In genomic region chr1:61225478-61225877, GRCh38 we compare ENCODE assay signal across 23 cellular contexts.
DNase-seq lines count a peak whose midpoint lies in the region; ATAC-seq, FAIRE-seq and TF ChIP-seq lines count a peak whose summit lies in the region.
"Had no signal": no experiment of that assay in that cellular context is flagged by ENCODE, and none has a peak within 500 bp of the region (broad histone marks: within the 10 kb centered on the region; RNA-seq: fewer than 3 reads in every experiment).

No MANE protein-coding gene starts in this region.

- H3K4me1 ChIP-seq in HepG2 (ENCODE audit: insufficient read depth, low read length) = peaks cover 83% of the 10 kb centered on the region
- peaks cover 0 to 70% (median 25%) of the 10 kb centered on the region in 4 donors for H3K4me1 ChIP-seq in right lobe of liver
- peaks cover 0 to 10% of the 10 kb centered on the region in 2 experiments; a peak in 2 of 5 replicates for H3K4me1 ChIP-seq in K562 (replicated peaks in 1 of 2; ENCODE audit: control insufficient read depth in 2 of 2, insufficient read depth in 2 of 2, low read length in 2 of 2)
- H3K4me1 ChIP-seq: BLaER1 had no signal

- BruUV-seq in HepG2 (replicated peaks; lab: Mats Ljungman, UMichigan) = no TSS peak
- BruUV-seq in K562 (replicated peaks; lab: Mats Ljungman, UMichigan) = no TSS peak

- in situ Hi-C loops in HepG2 (cut with HindIII; ENCODE audit: extremely low pct_ligation_motif_present, low pct_unique_long_range_greater_than_20kb) = no loop called here
- in situ Hi-C loops in K562 (cut with MboI) = no loop called here

- TF ChIP-seq RAD21 in HepG2 (CRISPR knock-in tag; IDR thresholded peaks at IDR 0.05) = no peak
- TF ChIP-seq RAD21 in K562 (CRISPR knock-in tag; conservative IDR thresholded peaks at IDR 0.05 in 1 of 2, IDR thresholded peaks at IDR 0.05 in 1 of 2) = no peak

- H3K4me3 ChIP-seq in HepG2 (replicated peaks in 1 of 3; ENCODE audit: insufficient read depth in 1 of 3, low read depth in 2 of 3, low read length in 3 of 3) (no peak overlapping the region), right lobe of liver (no peak overlapping the region), K562 (no peak overlapping the region)
- H3K4me3 ChIP-seq: BLaER1 had no signal

- H3K4me1 Mint-ChIP-seq in mesothelial cell of epicardium = peaks cover 42% of the 10 kb centered on the region
- no peaks in the 10 kb centered on the region for H3K4me1 Mint-ChIP-seq in effector memory CD8-positive, alpha-beta T cell (ENCODE audit: low read depth in 2 of 2)
- H3K4me1 Mint-ChIP-seq: CD4-positive, alpha-beta memory T cell; CD4-positive, CD25-positive, alpha-beta regulatory T cell; CD8-positive, alpha-beta memory T cell had no signal

- no peaks in the 10 kb centered on the region for H3K36me3 Mint-ChIP-seq in mesothelial cell of epicardium
- H3K36me3 Mint-ChIP-seq in effector memory CD8-positive, alpha-beta T cell (ENCODE audit: insufficient read depth) = no peaks in the 10 kb centered on the region
- H3K36me3 Mint-ChIP-seq: CD14-positive monocyte; CD4-positive, alpha-beta memory T cell; CD4-positive, CD25-positive, alpha-beta regulatory T cell; CD8-positive, alpha-beta memory T cell had no signal

- H3K9me1 ChIP-seq in K562 (ENCODE audit: control insufficient read depth, insufficient read depth, low read length) = no peaks in the 10 kb centered on the region

- 97% methylated on average over 9 of the region's 9 CpGs for WGBS in HepG2 (ENCODE audit: low lambda C conversion rate)
- WGBS in right lobe of liver (ENCODE audit: insufficient coverage, low coverage, low lambda C conversion rate, missing lambda C conversion rate) = 78% methylated on average over 9 of the region's 9 CpGs
- 84% methylated on average over 4 of the region's 9 CpGs for WGBS in K562 (ENCODE audit: insufficient coverage, low coverage, missing lambda C conversion rate)

- no peak for ATAC-seq in HepG2
- ATAC-seq in right lobe of liver = no peak
- no peak for ATAC-seq in K562
- no peak for ATAC-seq in effector memory CD8-positive, alpha-beta T cell (replicated peaks)

- no peak overlapping the region for H3K4me3 Mint-ChIP-seq in mesothelial cell of epicardium
- no peak overlapping the region for H3K4me3 Mint-ChIP-seq in effector memory CD8-positive, alpha-beta T cell
- H3K4me3 Mint-ChIP-seq: CD14-positive monocyte; CD4-positive, alpha-beta memory T cell; CD4-positive, CD25-positive, alpha-beta regulatory T cell; CD8-positive, alpha-beta memory T cell had no signal

- TF ChIP-seq CTCF in HepG2 (CRISPR knock-in tag; IDR thresholded peaks at IDR 0.05) = no peak
- no peak for TF ChIP-seq CTCF in right lobe of liver (IDR thresholded peaks at IDR 0.05)
- TF ChIP-seq CTCF in K562 (IDR thresholded peaks at IDR 0.05 in 2 of 3, conservative IDR thresholded peaks at IDR 0.05 in 1 of 3; ENCODE audit: insufficient read depth in 2 of 3, low read depth in 1 of 3, low read length in 3 of 3) = no peak
- no peak for TF ChIP-seq CTCF in mesothelial cell of epicardium (IDR thresholded peaks at IDR 0.05; ENCODE audit: unreplicated experiment)

- H3K27ac ChIP-seq in HepG2 (ENCODE audit: extremely low read length, insufficient read depth, low read length) (no peak overlapping the region), right lobe of liver (peak overlapping the region in 1 of 3 donors; percentile 83), K562 (ENCODE audit: extremely low read depth, low read depth, low read length) (no peak overlapping the region)
- H3K27ac ChIP-seq: 22Rv1, BLaER1 had no signal

- H3K27me3 Mint-ChIP-seq in mesothelial cell of epicardium (ENCODE audit: low read depth) = no peaks in the 10 kb centered on the region
- H3K27me3 Mint-ChIP-seq in effector memory CD8-positive, alpha-beta T cell = no peaks in the 10 kb centered on the region
- H3K27me3 Mint-ChIP-seq: CD4-positive, alpha-beta memory T cell had no signal

- CTCF ChIA-PET in HepG2 (lab: Yijun Ruan, JAX; ENCODE audit: low intra/inter-chr PET ratio, low total read pairs) = no interaction called here
- CTCF ChIA-PET in K562 (lab: Yijun Ruan, JAX; ENCODE audit: low intra/inter-chr PET ratio) = no interaction called here

- no peaks in the 10 kb centered on the region for H3K27me3 ChIP-seq in HepG2 (ENCODE audit: control insufficient read depth in 1 of 2, insufficient read depth in 2 of 2, low read length in 2 of 2)
- no peaks in the 10 kb centered on the region for H3K27me3 ChIP-seq in right lobe of liver
- no peaks in the 10 kb centered on the region for H3K27me3 ChIP-seq in K562 (ENCODE audit: control insufficient read depth in 2 of 2, insufficient read depth in 2 of 2, low read length in 2 of 2)
- H3K27me3 ChIP-seq: BE2C, BLaER1 had no signal

- peaks cover 94% of the 10 kb centered on the region for H3K79me2 ChIP-seq in HepG2 (ENCODE audit: insufficient read depth, low read length)
- H3K79me2 ChIP-seq in K562 (ENCODE audit: control insufficient read depth, insufficient read depth, low read length) = peaks cover 42% of the 10 kb centered on the region

- DNase-seq in HepG2 (ENCODE audit: low spot score) (no peak), right lobe of liver (no peak), K562 (ENCODE audit: extremely low read depth in 1 of 4, low spot score in 3 of 4) (no peak), mesothelial cell of epicardium (ENCODE audit: low spot score in 2 of 2, unreplicated experiment in 2 of 2) (no peak), DMS79 treated with DMSO at 0.1 percent for 48 hours (lab: John Stamatoyannopoulos, UW) (no peak), NCI-H526 treated with DMSO at 0.1 percent for 48 hours (lab: John Stamatoyannopoulos, UW) (no peak)
- DNase-seq in effector memory CD8-positive, alpha-beta T cell = no peak
- DNase-seq: ACHN; BE2C; C1 segment of cervical spinal cord; CD4-positive, alpha-beta memory T cell; CD4-positive, CD25-positive, alpha-beta regulatory T cell; CD8-positive, alpha-beta memory T cell; COR-L47; DMS 273 treated with DMSO at 0.1 percent for 48 hours; DMS153; DMS53; GF-D8 had no signal

- POLR2A ChIA-PET in HepG2 (lab: Yijun Ruan, JAX) = no interaction called here
- POLR2A ChIA-PET in K562 (lab: Yijun Ruan, JAX) = interaction anchor here (0.6 to 1.2 kb wide), 2 partner anchors 8 to 147 kb away, joined by 3 to 5 read pairs; no protein-coding TSS in a partner anchor

- TF ChIP-seq EP300 in HepG2 (IDR thresholded peaks at IDR 0.05; ENCODE audit: low read depth in 2 of 2, low read length in 2 of 2) (no peak), HepG2 (CRISPR knock-in tag; IDR thresholded peaks at IDR 0.05; ENCODE audit: borderline replicate concordance) (no peak), K562 (IDR thresholded peaks at IDR 0.05; ENCODE audit: low read length) (no peak)

- H3K9ac ChIP-seq in HepG2 (ENCODE audit: insufficient read depth, low read depth, low read length) (no peak overlapping the region), K562 (ENCODE audit: insufficient read depth in 1 of 2, low read depth in 2 of 2, low read length in 2 of 2) (no peak overlapping the region)
- H3K9ac ChIP-seq: BLaER1 had no signal

- FAIRE-seq in HepG2 (lab: Jason Lieb, UNC) (no peak), K562 (lab: Jason Lieb, UNC) (no peak)
- FAIRE-seq: G401.6, GM12891 had no signal

- H3K36me3 ChIP-seq in HepG2 (replicated peaks in 1 of 2; ENCODE audit: control insufficient read depth in 1 of 2, insufficient read depth in 2 of 2, low read length in 2 of 2) (no peaks in the 10 kb centered on the region), right lobe of liver (no peaks in the 10 kb centered on the region), K562 (ENCODE audit: control insufficient read depth, insufficient read depth, low read length) (no peaks in the 10 kb centered on the region)
- H3K36me3 ChIP-seq: BE2C, BLaER1 had no signal

- H4K20me1 ChIP-seq in HepG2 (ENCODE audit: insufficient read depth, low read length) = 0 out of 2 replicates have a peak, but pooled peaks cover 2% of the 10 kb centered on the region
- H4K20me1 ChIP-seq in K562 (replicated peaks; ENCODE audit: control insufficient read depth, insufficient read depth, low read length) = no peaks in the 10 kb centered on the region
- H4K20me1 ChIP-seq: BLaER1 had no signal

- peak overlapping the region; percentile 47 for H3K27ac Mint-ChIP-seq in mesothelial cell of epicardium
- H3K27ac Mint-ChIP-seq in effector memory CD8-positive, alpha-beta T cell = no peak overlapping the region
- H3K27ac Mint-ChIP-seq: CD4-positive, alpha-beta memory T cell; CD4-positive, CD25-positive, alpha-beta regulatory T cell; CD8-positive, alpha-beta memory T cell had no signal

- H3K4me2 ChIP-seq in HepG2 (ENCODE audit: low read depth, low read length) = no peak overlapping the region
- no peak overlapping the region for H3K4me2 ChIP-seq in K562 (ENCODE audit: insufficient read depth, low read length)
- H3K4me2 ChIP-seq: BLaER1 had no signal

- no peak for TF ChIP-seq POLR2A in HepG2 (IDR thresholded peaks at IDR 0.05; ENCODE audit: insufficient read depth in 1 of 2, low read depth in 2 of 2, low read length in 2 of 2)
- no peak for TF ChIP-seq POLR2A in right lobe of liver (IDR thresholded peaks at IDR 0.05)
- TF ChIP-seq POLR2A in K562 (conservative IDR thresholded peaks at IDR 0.05) = no peak

- H3K9me3 ChIP-seq in HepG2 (ENCODE audit: low read length) = no peaks in the 10 kb centered on the region
- H3K9me3 ChIP-seq in right lobe of liver = no peaks in the 10 kb centered on the region
- H3K9me3 ChIP-seq in K562 (replicated peaks; ENCODE audit: control insufficient read depth, insufficient read depth, low read depth, low read length) = no peaks in the 10 kb centered on the region
- H3K9me3 ChIP-seq: BE2C, BLaER1 had no signal

- H3K9me3 Mint-ChIP-seq in mesothelial cell of epicardium = no peaks in the 10 kb centered on the region
- no peaks in the 10 kb centered on the region for H3K9me3 Mint-ChIP-seq in effector memory CD8-positive, alpha-beta T cell
- H3K9me3 Mint-ChIP-seq: CD14-positive monocyte; CD4-positive, alpha-beta memory T cell; CD4-positive, CD25-positive, alpha-beta regulatory T cell; CD8-positive, alpha-beta memory T cell had no signal

- H2AFZ ChIP-seq in HepG2 (ENCODE audit: low read length) = no peak overlapping the region
- no peak overlapping the region for H2AFZ ChIP-seq in K562 (ENCODE audit: low read depth, low read length)

- intact Hi-C loops in HepG2 (cut with micrococcal nuclease; ENCODE audit: unreplicated experiment) (loop anchor here (2.0 kb wide), 1 partner anchor 143 kb away; the partner anchor contains the start of gene NFIA), right lobe of liver (cut with DNase I) (no loop called here), K562 (cut with micrococcal nuclease) (no loop called here)

TF ChIP-seq in HepG2, 621 proteins besides CTCF, POLR2A, EP300 and RAD21:
- no peak for TF ChIP-seq ZNF75D (CRISPR knock-in tag; IDR thresholded peaks at IDR 0.05; ENCODE audit: borderline replicate concordance)
- TF ChIP-seq MAFF (IDR thresholded peaks at IDR 0.05; ENCODE audit: low read depth, low read length) = peak; percentile 84
- peak; percentile 77 to 83 for TF ChIP-seq MAFK (conservative IDR thresholded peaks at IDR 0.05 in 1 of 2, IDR thresholded peaks at IDR 0.05 in 1 of 2; ENCODE audit: low read length in 2 of 2)

TF ChIP-seq in K562, 482 proteins besides CTCF, POLR2A, EP300 and RAD21 (continues in another document):
- no peak for TF ChIP-seq ZNF347 (CRISPR knock-in tag; IDR thresholded peaks at IDR 0.05; ENCODE audit: low read depth)
- no peak for TF ChIP-seq JUN (IDR thresholded peaks at IDR 0.05; ENCODE audit: borderline replicate concordance, low read depth, low read length)
- TF ChIP-seq JUN (CRISPR knock-in tag; IDR thresholded peaks at IDR 0.05; ENCODE audit: borderline replicate concordance) = no peak
- TF ChIP-seq ZEB2 (IDR thresholded peaks at IDR 0.05) = no peak

Comparison
In these comparisons a context has a peak if more than half of its experiments do, and no peak if none do; other contexts are left out.
1. Of the 241 proteins assayed by ChIP-seq in both HepG2 and K562: peak only in HepG2: none; only in K562: MAFG and ZBTB33; in both: MAFF and MAFK; in neither: 237.